ENCODE assay signal across 27 cellular contexts in the genomic region with DNA sequence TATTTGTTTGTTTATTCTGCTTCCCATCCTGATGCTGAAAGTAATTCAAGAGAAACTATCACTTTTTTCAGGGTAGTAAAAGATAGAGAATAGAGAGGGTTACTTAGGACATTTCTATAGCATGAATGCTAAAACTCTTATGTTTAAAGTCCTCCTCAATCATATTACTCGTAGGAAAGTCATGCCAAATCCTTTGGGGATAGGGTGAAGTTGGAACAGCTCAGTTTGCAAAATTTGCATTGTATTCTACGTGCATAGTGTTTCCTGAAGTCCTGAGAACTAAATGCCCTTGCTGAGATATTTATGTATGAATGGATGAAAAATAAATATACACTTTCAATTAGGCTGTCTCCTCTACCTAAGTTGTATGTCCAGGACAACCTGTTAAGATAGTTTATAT. TPM values are rescaled to one million over a fixed set of nuclear protein-coding genes. Genes with fewer than 3 reads are reported as not detected.
DNase-seq lines count a peak whose midpoint lies in the region; ATAC-seq, FAIRE-seq and TF ChIP-seq lines count a peak whose summit lies in the region.
"Had no signal": no experiment of that assay in that cellular context is flagged by ENCODE, and none has a peak within 500 bp of the region (broad histone marks: within the 10 kb centered on the region; RNA-seq: fewer than 3 reads in every experiment).

No MANE protein-coding gene starts in this region.

- H4K20me1 ChIP-seq in IMR-90 (ENCODE audit: insufficient read depth, low read length) = no peaks in the 10 kb centered on the region

- no peak overlapping the region for H3K23ac ChIP-seq in IMR-90 (ENCODE audit: low read depth, low read length)

- TF ChIP-seq POLR2A in IMR-90 (IDR thresholded peaks at IDR 0.05; ENCODE audit: low read depth, low read length) = no peak

- no peak overlapping the region for H2BK15ac ChIP-seq in IMR-90 (ENCODE audit: low read depth, low read length)

- no peak overlapping the region for H3K4ac ChIP-seq in IMR-90 (ENCODE audit: low read depth, low read length)

- H2BK20ac ChIP-seq in IMR-90 (ENCODE audit: low read depth, low read length) = no peak overlapping the region

- CTCF ChIA-PET in IMR-90 (lab: Yijun Ruan, JAX) = interaction anchor here (0.6 to 1.8 kb wide), 3 partner anchors 48 to 484 kb away, joined by 3 to 5 read pairs (median 5); no protein-coding TSS in a partner anchor

- no CpG with 5 or more reads among the region's 2 CpGs for WGBS in IMR-90 (ENCODE audit: extremely low coverage in 2 of 2, insufficient read length in 1 of 2), 2 experiments
- 53 to 54% methylated on average over 2 of the region's 2 CpGs for WGBS in pancreas, 2 donors

- H3K4me1 Mint-ChIP-seq in glutamatergic neuron (ENCODE audit: low read depth, unreplicated experiment) = peaks cover 19% of the 10 kb centered on the region
- no peaks in the 10 kb centered on the region for H3K4me1 Mint-ChIP-seq in stimulated activated naive B cell treated with anti-CD40 and anti-IgM and Interleukin-4, amounts not matched to agents 10 μg/mL and 1 μg/mL and 100 μg/mL, for 72 hours
- H3K4me1 Mint-ChIP-seq: activated naive CD4-positive, alpha-beta T cell treated with anti-CD3 and anti-CD28 coated beads, Interleukin-2, amount 50 U/mL, for 24 hours; CD14-positive monocyte; central memory CD8-positive, alpha-beta T cell had no signal

- no peak overlapping the region for H3K4me3 Mint-ChIP-seq in glutamatergic neuron (ENCODE audit: unreplicated experiment)
- no peak overlapping the region for H3K4me3 Mint-ChIP-seq in stimulated activated naive B cell treated with anti-CD40 and anti-IgM and Interleukin-4, amounts not matched to agents 10 μg/mL and 1 μg/mL and 100 μg/mL, for 72 hours
- H3K4me3 Mint-ChIP-seq: activated naive CD4-positive, alpha-beta T cell treated with anti-CD3 and anti-CD28 coated beads, Interleukin-2, amount 50 U/mL, for 24 hours; activated T-helper 1 cell treated with anti-CD3 and anti-CD28 coated beads, Interleukin-12 subunit alpha, Interleukin-12 subunit beta, Interleukin-2, Interleukin-4 antibody, amounts not matched to agents 30 ng/mL and 10 ng/mL and 1 ng/mL, durations not matched to agents 14 hours and 24 hours and 36 hours; CD14-positive monocyte; central memory CD8-positive, alpha-beta T cell; nephron progenitor cell; stimulated activated naive CD8-positive, alpha-beta T cell treated with anti-CD3 and anti-CD28 coated beads, Interleukin-15, Interleukin-2, amounts not matched to agents 100 ng/mL and 50 ng/mL, for 24 hours had no signal

- no peak for TF ChIP-seq RAD21 in IMR-90 (IDR thresholded peaks at IDR 0.05; ENCODE audit: low read length)

- no peaks in the 10 kb centered on the region for H3K27me3 Mint-ChIP-seq in glutamatergic neuron (ENCODE audit: unreplicated experiment)
- H3K27me3 Mint-ChIP-seq in stimulated activated naive B cell treated with anti-CD40 and anti-IgM and Interleukin-4, amounts not matched to agents 10 μg/mL and 1 μg/mL and 100 μg/mL, for 72 hours = no peaks in the 10 kb centered on the region
- H3K27me3 Mint-ChIP-seq: central memory CD8-positive, alpha-beta T cell had no signal

- no TSS peak for BruUV-seq in IMR-90 (replicated peaks; lab: Mats Ljungman, UMichigan)

- no peaks in the 10 kb centered on the region for H3K36me3 Mint-ChIP-seq in glutamatergic neuron (ENCODE audit: unreplicated experiment)
- H3K36me3 Mint-ChIP-seq in stimulated activated naive B cell treated with anti-CD40 and anti-IgM and Interleukin-4, amounts not matched to agents 10 μg/mL and 1 μg/mL and 100 μg/mL, for 72 hours = no peaks in the 10 kb centered on the region
- H3K36me3 Mint-ChIP-seq: activated naive CD4-positive, alpha-beta T cell treated with anti-CD3 and anti-CD28 coated beads, Interleukin-2, amount 50 U/mL, for 24 hours; CD14-positive monocyte had no signal

- no peak overlapping the region for H3K56ac ChIP-seq in IMR-90 (ENCODE audit: extremely low read depth, insufficient read depth, low read length)

- H4K8ac ChIP-seq in IMR-90 (ENCODE audit: low read depth in 2 of 2, low read length in 2 of 2) = no peak overlapping the region

- H3K9ac ChIP-seq in IMR-90 (ENCODE audit: low read depth, low read length) = no peak overlapping the region
- H3K9ac ChIP-seq: parathyroid adenoma had no signal

- H3K27ac ChIP-seq in IMR-90 (ENCODE audit: insufficient read depth, low read length) = no peak overlapping the region
- no peak overlapping the region for H3K27ac ChIP-seq in pancreas
- H3K27ac ChIP-seq: ascending aorta, gastroesophageal sphincter, parathyroid adenoma, right atrium auricular region, RWPE1, tibial artery, WERI-Rb-1 had no signal

- H3K27ac Mint-ChIP-seq in glutamatergic neuron (ENCODE audit: unreplicated experiment) = peak overlapping the region; percentile 2
- no peak overlapping the region for H3K27ac Mint-ChIP-seq in stimulated activated naive B cell treated with anti-CD40 and anti-IgM and Interleukin-4, amounts not matched to agents 10 μg/mL and 1 μg/mL and 100 μg/mL, for 72 hours
- H3K27ac Mint-ChIP-seq: activated naive CD4-positive, alpha-beta T cell treated with anti-CD3 and anti-CD28 coated beads, Interleukin-2, amount 50 U/mL, for 24 hours; activated T-helper 1 cell treated with anti-CD3 and anti-CD28 coated beads, Interleukin-12 subunit alpha, Interleukin-12 subunit beta, Interleukin-2, Interleukin-4 antibody, amounts not matched to agents 30 ng/mL and 10 ng/mL and 1 ng/mL, durations not matched to agents 14 hours and 24 hours and 36 hours; CD14-positive monocyte; nephron progenitor cell; stimulated activated naive CD8-positive, alpha-beta T cell treated with anti-CD3 and anti-CD28 coated beads, Interleukin-15, Interleukin-2, amounts not matched to agents 100 ng/mL and 50 ng/mL, for 24 hours had no signal

- H3K9me3 Mint-ChIP-seq in glutamatergic neuron (ENCODE audit: unreplicated experiment) = peaks cover 1% of the 10 kb centered on the region
- no peaks in the 10 kb centered on the region for H3K9me3 Mint-ChIP-seq in stimulated activated naive B cell treated with anti-CD40 and anti-IgM and Interleukin-4, amounts not matched to agents 10 μg/mL and 1 μg/mL and 100 μg/mL, for 72 hours
- H3K9me3 Mint-ChIP-seq: activated naive CD4-positive, alpha-beta T cell treated with anti-CD3 and anti-CD28 coated beads, Interleukin-2, amount 50 U/mL, for 24 hours; activated T-helper 1 cell treated with anti-CD3 and anti-CD28 coated beads, Interleukin-12 subunit alpha, Interleukin-12 subunit beta, Interleukin-2, Interleukin-4 antibody, amounts not matched to agents 30 ng/mL and 10 ng/mL and 1 ng/mL, durations not matched to agents 14 hours and 24 hours and 36 hours; CD14-positive monocyte; central memory CD8-positive, alpha-beta T cell; nephron progenitor cell; stimulated activated naive CD8-positive, alpha-beta T cell treated with anti-CD3 and anti-CD28 coated beads, Interleukin-15, Interleukin-2, amounts not matched to agents 100 ng/mL and 50 ng/mL, for 24 hours had no signal

- H3K14ac ChIP-seq in IMR-90 (replicated peaks; ENCODE audit: low read depth, low read length) = no peak overlapping the region

- no peak overlapping the region for H2AK9ac ChIP-seq in IMR-90 (replicated peaks; ENCODE audit: low read depth, low read length, poor library complexity)

- no peaks in the 10 kb centered on the region; the same call in 1 of the 2 replicates for H3K9me1 ChIP-seq in IMR-90 (ENCODE audit: insufficient read depth, low read length)

- H4K5ac ChIP-seq in IMR-90 (ENCODE audit: low read depth, low read length) = no peak overlapping the region

- peak; percentile 22 for DNase-seq in EH (ENCODE audit: low read depth)
- DNase-seq in IMR-90 = peak; percentile 40
- DNase-seq in cardiac fibroblast (ENCODE audit: low read depth in 2 of 2) = peak; percentile 32 to 67
- no peak for DNase-seq in glutamatergic neuron
- DNase-seq in stimulated activated naive B cell treated with anti-CD40 and anti-IgM and Interleukin-4, amounts not matched to agents 10 μg/mL and 1 μg/mL and 100 μg/mL, for 72 hours = no peak
- no peak for DNase-seq in pancreas
- no peak for DNase-seq in activated naive CD4-positive, alpha-beta T cell treated with anti-CD3 and anti-CD28 coated beads, Interleukin-2, amount 50 U/mL, for 16 hours
- DNase-seq: kidney, tibial artery had no signal

- H3K4me2 ChIP-seq in IMR-90 (ENCODE audit: low read depth, low read length) = no peak overlapping the region

- H2AK5ac ChIP-seq in IMR-90 (ENCODE audit: low read depth, low read length) = no peak overlapping the region

- H3K18ac ChIP-seq in IMR-90 (ENCODE audit: low read depth, low read length) = no peak overlapping the region

- H3K4me1 ChIP-seq in IMR-90 (ENCODE audit: control insufficient read depth, insufficient read depth, low read length) = no peaks in the 10 kb centered on the region
- no peaks in the 10 kb centered on the region for H3K4me1 ChIP-seq in pancreas
- H3K4me1 ChIP-seq: ascending aorta, gastroesophageal sphincter, parathyroid adenoma, right atrium auricular region, tibial artery had no signal

- H3K27me3 ChIP-seq in IMR-90 (ENCODE audit: control insufficient read depth, insufficient read depth, low read length) = no peaks in the 10 kb centered on the region
- no peaks in the 10 kb centered on the region for H3K27me3 ChIP-seq in pancreas
- H3K27me3 ChIP-seq: ascending aorta, gastroesophageal sphincter, MG63, right atrium auricular region, tibial artery had no signal

- no peak overlapping the region for H2AFZ ChIP-seq in IMR-90 (replicated peaks; ENCODE audit: low read length, poor library complexity)
- H2AFZ ChIP-seq: parathyroid adenoma had no signal

- TF ChIP-seq CTCF in IMR-90 (conservative IDR thresholded peaks at IDR 0.05; ENCODE audit: low read depth, low read length) (no peak), cardiac fibroblast (IDR thresholded peaks at IDR 0.05; ENCODE audit: low read depth, low read length) (no peak), glutamatergic neuron (IDR thresholded peaks at IDR 0.05; ENCODE audit: partially characterized antibody, unreplicated experiment) (no peak), pancreas (IDR thresholded peaks at IDR 0.05) (no peak)

- POLR2A ChIA-PET in IMR-90 (lab: Charles Lee; ENCODE audit: unreplicated experiment) = no interaction called here

- H3K9me3 ChIP-seq in IMR-90 (ENCODE audit: control insufficient read depth, insufficient read depth, low read length) (no peaks in the 10 kb centered on the region), pancreas (no peaks in the 10 kb centered on the region)
- H3K9me3 ChIP-seq: ascending aorta, gastroesophageal sphincter, MG63, right atrium auricular region, tibial artery had no signal

- no peaks in the 10 kb centered on the region for H3K79me1 ChIP-seq in IMR-90 (ENCODE audit: low read depth in 1 of 2, low read length in 2 of 2)

- H3K36me3 ChIP-seq in IMR-90 (ENCODE audit: control insufficient read depth, insufficient read depth, low read length) (no peaks in the 10 kb centered on the region), pancreas (no peaks in the 10 kb centered on the region)
- H3K36me3 ChIP-seq: ascending aorta, gastroesophageal sphincter, MG63, right atrium auricular region, tibial artery, WERI-Rb-1 had no signal

- dilution Hi-C loops in IMR-90 (cut with HindIII; ENCODE audit: low sequenced_read_pairs, unreplicated experiment) = no loop called here

- H4K91ac ChIP-seq in IMR-90 (ENCODE audit: insufficient read depth, low read depth, low read length) = no peak overlapping the region

- ATAC-seq in IMR-90 (ENCODE audit: low read depth) (no peak), pancreas (no peak), GM19455 (IDR thresholded peaks at IDR 0.05; ENCODE audit: unreplicated experiment) (no peak)
- no peak for ATAC-seq in stimulated activated naive B cell treated with anti-CD40 and anti-IgM and Interleukin-4, amounts not matched to agents 10 μg/mL and 1 μg/mL and 100 μg/mL, for 72 hours (replicated peaks)
- ATAC-seq: gastroesophageal sphincter had no signal

- no peak overlapping the region for H2BK120ac ChIP-seq in IMR-90 (ENCODE audit: low read depth, low read length)

- no peak overlapping the region for H3K4me3 ChIP-seq in IMR-90 (ENCODE audit: insufficient read depth, low read depth, low read length)
- H3K4me3 ChIP-seq in cardiac fibroblast (replicated peaks in 1 of 2; ENCODE audit: low read depth in 2 of 2, low read length in 2 of 2) = no peak overlapping the region
- H3K4me3 ChIP-seq in pancreas = no peak overlapping the region
- H3K4me3 ChIP-seq: ascending aorta, gastroesophageal sphincter, MG63, right atrium auricular region, tibial artery had no signal

- FAIRE-seq in pancreas (lab: Jason Lieb, UNC) = no peak

- in situ Hi-C loops in IMR-90 (cut with MboI; ENCODE audit: low sequenced_read_pairs) = no loop called here

- intact Hi-C loops in IMR-90 (cut with micrococcal nuclease) = loop anchor here (1.0 to 10.0 kb wide), 3 partner anchors 51 to 806 kb away; no protein-coding TSS in a partner anchor
- intact Hi-C loops in pancreas (cut with DNase I) = no loop called here

- no peak overlapping the region for H2BK5ac ChIP-seq in IMR-90 (ENCODE audit: low read depth, low read length, poor library complexity, severe bottlenecking)

RNA-seq across cellular contexts. Expression of a gene that starts 14.6 kb away (rescaled TPM):
- not detected in 2 replicates for total RNA-seq in IMR-90 (2012; rRNA removed)
- polyA plus RNA-seq in IMR-90 (2012; rRNA removed) = not detected in 2 replicates
- not detected in 2 replicates for polyA plus RNA-seq in IMR-90 (2012; cell fraction: cytosol; rRNA removed)
- polyA plus RNA-seq in IMR-90 (2012; cell fraction: nucleus; rRNA removed; ENCODE audit: low replicate concordance) = not detected in 2 replicates
- not detected for total RNA-seq in glutamatergic neuron (ENCODE audit: unreplicated experiment)
- total RNA-seq in pancreas = not detected
- not detected for polyA plus RNA-seq in pancreas
- total RNA-seq: activated T-helper 1 cell treated with anti-CD3 and anti-CD28 coated beads, Interleukin-12 subunit alpha, Interleukin-12 subunit beta, Interleukin-2, Interleukin-4 antibody, amounts not matched to agents 30 ng/mL and 10 ng/mL and 1 ng/mL, durations not matched to agents 14 hours and 24 hours and 36 hours; ascending aorta; Calu3; Daoy; gastroesophageal sphincter; kidney; lower leg skin; mucosa of gallbladder; right atrium auricular region had no signal
- polyA plus RNA-seq: CD14-positive monocyte had no signal

RNA-seq across cellular contexts. Expression of a gene that starts 46.1 kb away (rescaled TPM):
- total RNA-seq in IMR-90 (2012; rRNA removed) (5.6 and 11.7 TPM in 2 replicates), glutamatergic neuron (ENCODE audit: unreplicated experiment) (4.1 TPM), pancreas (100 to 1,000 TPM in 1 of 6 donors, 10 to 100 TPM in 5; 35.0 to 117 (median 40.7) TPM)
- polyA plus RNA-seq in IMR-90 (2012; rRNA removed) (11.5 and 13.2 TPM in 2 replicates), pancreas (10 to 100 TPM; 23.8 to 46.8 TPM)
- polyA plus RNA-seq in IMR-90 (2012; cell fraction: cytosol; rRNA removed) = 10.0 and 10.3 TPM in 2 replicates
- 4.8 and 15.0 TPM in 2 replicates for polyA plus RNA-seq in IMR-90 (2012; cell fraction: nucleus; rRNA removed; ENCODE audit: low replicate concordance)

Comparison
In these comparisons a context has a peak if more than half of its experiments do, and no peak if none do; other contexts are left out.
1. DNase-seq: peak in EH (single experiment), IMR-90 (single experiment) and cardiac fibroblast (2 of 2); none in glutamatergic neuron (single experiment), stimulated activated naive B cell treated with anti-CD40 and anti-IgM and Interleukin-4, amounts not matched to agents 10 μg/mL and 1 μg/mL and 100 μg/mL, for 72 hours (single experiment), pancreas (0 of 6) and activated naive CD4-positive, alpha-beta T cell treated with anti-CD3 and anti-CD28 coated beads, Interleukin-2, amount 50 U/mL, for 16 hours (single experiment).